1 cellular context compared by ENCODE assay signal in genomic region chr15:67033012-67033411, GRCh38.
TF ChIP-seq lines count a peak whose summit lies in the region.

No MANE protein-coding gene starts in this region.

TF ChIP-seq in H1, 55 proteins besides CTCF, POLR2A, EP300 and RAD21:
- TF ChIP-seq SIRT6 (IDR thresholded peaks at IDR 0.05; ENCODE audit: low read length) (no peak), TAF1 (IDR thresholded peaks at IDR 0.05; ENCODE audit: low read depth, low read length) (0 out of 2 replicates have a peak, but pooled peaks have one; percentile 17)
TF ChIP-seq in H1: peak in this region for 1.
